In genomic region chr12:77786675-77787074, GRCh38 we compare ENCODE assay signal across 8 cellular contexts.
"Had no signal": no experiment of that assay in that cellular context is flagged by ENCODE, and none has a peak within 500 bp of the region (broad histone marks: within the 10 kb centered on the region; RNA-seq: fewer than 3 reads in every experiment).

No MANE protein-coding gene starts in this region.

- H3K4me3 Mint-ChIP-seq: GM23338, H9, HFFc6 had no signal

- H2AFZ ChIP-seq: GM23248, GM23338 had no signal

- H3K36me3 ChIP-seq: HAP-1 had no signal

- H3K9me3 ChIP-seq: HAP-1 had no signal

- H3K9me3 Mint-ChIP-seq: GM23338, H9, HFFc6 had no signal

- H3K27ac Mint-ChIP-seq: GM23338, H9, HFFc6 had no signal

- H3K4me2 ChIP-seq: GM23338 had no signal

- DNase-seq: GM23248, GOT3, H7, H9, HCEC 1CT, HFFc6 had no signal

- H3K27ac ChIP-seq: GM23248 had no signal

- H3K9ac ChIP-seq: GM23248 had no signal

- H3K4me3 ChIP-seq: GM23248, GM23338, HAP-1 had no signal
